Comparison of ENCODE assay signal across 10 cellular contexts in genomic region chr1:62912028-62912638, GRCh38.
A peak's percentile ranks its signal among the peaks of the same experiment; 100 is the strongest.
DNase-seq lines count a peak whose midpoint lies in the region; ATAC-seq, FAIRE-seq and TF ChIP-seq lines count a peak whose summit lies in the region.
"Had no signal": no experiment of that assay in that cellular context is flagged by ENCODE, and none has a peak within 500 bp of the region (broad histone marks: within the 10 kb centered on the region; RNA-seq: fewer than 3 reads in every experiment).

No MANE protein-coding gene starts in this region.

- no peak overlapping the region for H3K56ac ChIP-seq in mesendoderm (ENCODE audit: low read length)

- no peak overlapping the region for H3K27ac ChIP-seq in DOHH2 (ENCODE audit: low read depth, low read length)
- no peak overlapping the region for H3K27ac ChIP-seq in K562 (ENCODE audit: extremely low read depth, low read depth, low read length)
- no peak overlapping the region for H3K27ac ChIP-seq in mesendoderm (ENCODE audit: low read depth, low read length)

- peaks cover 20% of the 10 kb centered on the region for H3K27me3 ChIP-seq in DOHH2 (ENCODE audit: control insufficient read depth, low read length)
- H3K27me3 ChIP-seq in K562 (ENCODE audit: control insufficient read depth in 2 of 2, insufficient read depth in 2 of 2, low read length in 2 of 2), result peaks cover 0 to under 1% of the 10 kb centered on the region in 2 experiments; a peak in 2 of 5 replicates
- H3K27me3 ChIP-seq in mesendoderm (ENCODE audit: insufficient read depth, low read length, poor library complexity), result no peaks in the 10 kb centered on the region

- H2BK5ac ChIP-seq in mesendoderm (ENCODE audit: low read length), result no peak overlapping the region

- FAIRE-seq in K562 (lab: Jason Lieb, UNC), result peak; percentile 86

- in situ Hi-C loops in K562 (cut with MboI), result no loop called here

- peak in 1 of 2 experiments; percentile 41; a peak in 1 of 4 replicates for TF ChIP-seq RAD21 in K562 (CRISPR knock-in tag; conservative IDR thresholded peaks at IDR 0.05 in 1 of 2, IDR thresholded peaks at IDR 0.05 in 1 of 2)

- H4K5ac ChIP-seq in mesendoderm (ENCODE audit: low read length), result no peak overlapping the region

- TF ChIP-seq EP300 in K562 (IDR thresholded peaks at IDR 0.05; ENCODE audit: low read length), result no peak

- no peak overlapping the region for H2AK5ac ChIP-seq in mesendoderm (ENCODE audit: low read length)

- DNase-seq in K562 (ENCODE audit: extremely low read depth in 1 of 4, low spot score in 3 of 4), result peak; percentile 20 to 38 (median 28)
- peak; percentile 18 for DNase-seq in mesendoderm
- DNase-seq in occipital lobe (lab: John Stamatoyannopoulos, UW), result no peak
- no peak for DNase-seq in NCI-H2227 treated with DMSO at 0.1 percent for 48 hours (lab: John Stamatoyannopoulos, UW)
- no peak for DNase-seq in NCI-H526 treated with DMSO at 0.1 percent for 48 hours (lab: John Stamatoyannopoulos, UW)
- DNase-seq: activated naive CD4-positive, alpha-beta T cell treated with Interleukin-2 at 50 U/mL for 16 hours; stimulated activated CD4-positive, alpha-beta T cell treated with anti-CD3 and anti-CD28 coated beads, Interleukin-1b, Interleukin-23, amount 100 ng/mL, for 48 hours had no signal

- no peak overlapping the region for H2BK15ac ChIP-seq in mesendoderm (replicated peaks; ENCODE audit: low read depth)

- no TSS peak for BruUV-seq in K562 (replicated peaks; lab: Mats Ljungman, UMichigan)

- H3F3A ChIP-seq in DOHH2 (ENCODE audit: control insufficient read depth, insufficient read depth), result no peaks in the 10 kb centered on the region

- H3K79me1 ChIP-seq in mesendoderm (ENCODE audit: low read length), result no peaks in the 10 kb centered on the region

- H3K23ac ChIP-seq in mesendoderm (ENCODE audit: low read length), result no peak overlapping the region

- H3K4me2 ChIP-seq in DOHH2 (ENCODE audit: low read length) (no peak overlapping the region), K562 (ENCODE audit: insufficient read depth, low read length) (no peak overlapping the region), mesendoderm (ENCODE audit: low read length) (no peak overlapping the region)

- H3K36me3 ChIP-seq in DOHH2 (ENCODE audit: control insufficient read depth, low read length) (no peaks in the 10 kb centered on the region), K562 (ENCODE audit: control insufficient read depth, insufficient read depth, low read length) (no peaks in the 10 kb centered on the region), mesendoderm (ENCODE audit: control insufficient read depth, insufficient read depth, low read length) (no peaks in the 10 kb centered on the region)

- H3K79me2 ChIP-seq in DOHH2 (ENCODE audit: control insufficient read depth, low read length), result no peaks in the 10 kb centered on the region
- no peaks in the 10 kb centered on the region for H3K79me2 ChIP-seq in K562 (ENCODE audit: control insufficient read depth, insufficient read depth, low read length)
- H3K79me2 ChIP-seq in mesendoderm (ENCODE audit: control insufficient read depth, insufficient read depth, low read length), result no peaks in the 10 kb centered on the region

- peak; percentile 84 for TF ChIP-seq CTCF in DOHH2 (IDR thresholded peaks at IDR 0.05; ENCODE audit: low read depth, low read length, poor library complexity, severe bottlenecking)
- peak; percentile 44 to 71 (median 65) for TF ChIP-seq CTCF in K562 (IDR thresholded peaks at IDR 0.05 in 2 of 3, conservative IDR thresholded peaks at IDR 0.05 in 1 of 3; ENCODE audit: insufficient read depth in 2 of 3, low read depth in 1 of 3, low read length in 3 of 3)

- no peaks in the 10 kb centered on the region for H3K9me2 ChIP-seq in DOHH2 (replicated peaks; ENCODE audit: control insufficient read depth, low read length)

- H3K9me1 ChIP-seq in K562 (ENCODE audit: control insufficient read depth, insufficient read depth, low read length), result no peaks in the 10 kb centered on the region

- no peak overlapping the region for H4K8ac ChIP-seq in mesendoderm (ENCODE audit: low read depth, low read length)

- H3K4me3 ChIP-seq in DOHH2 (ENCODE audit: low read length) (no peak overlapping the region), K562 (no peak overlapping the region), mesendoderm (ENCODE audit: low read length) (no peak overlapping the region)

- ATAC-seq in HG03175 (IDR thresholded peaks at IDR 0.05; ENCODE audit: unreplicated experiment) (peak; percentile 58), K562 (0 out of 3 replicates have a peak, but pooled peaks have one; percentile 45), HG03378 (IDR thresholded peaks at IDR 0.05; ENCODE audit: unreplicated experiment) (no peak)

- H3K18ac ChIP-seq in mesendoderm (ENCODE audit: low read length), result no peak overlapping the region

- CTCF ChIA-PET in K562 (lab: Yijun Ruan, JAX; ENCODE audit: low intra/inter-chr PET ratio), result no interaction called here

- intact Hi-C loops in K562 (cut with micrococcal nuclease), result no loop called here

- H3K9me3 ChIP-seq in DOHH2 (ENCODE audit: control insufficient read depth, insufficient read depth, low read length) (no peaks in the 10 kb centered on the region), K562 (replicated peaks; ENCODE audit: control insufficient read depth, insufficient read depth, low read depth, low read length) (no peaks in the 10 kb centered on the region)

- H2BK120ac ChIP-seq in mesendoderm (ENCODE audit: low read depth, low read length), result no peak overlapping the region

- H3K9ac ChIP-seq in K562 (ENCODE audit: insufficient read depth in 1 of 2, low read depth in 2 of 2, low read length in 2 of 2) (no peak overlapping the region), mesendoderm (ENCODE audit: low read length) (no peak overlapping the region)

- H3K4me1 ChIP-seq in DOHH2 (ENCODE audit: control insufficient read depth, low read length) (no peaks in the 10 kb centered on the region), K562 (replicated peaks in 1 of 2; ENCODE audit: control insufficient read depth in 2 of 2, insufficient read depth in 2 of 2, low read length in 2 of 2) (no peaks in the 10 kb centered on the region), mesendoderm (ENCODE audit: control insufficient read depth, low read depth, low read length) (no peaks in the 10 kb centered on the region)

- TF ChIP-seq POLR2A in K562 (conservative IDR thresholded peaks at IDR 0.05), result no peak

- no peak overlapping the region for H2AFZ ChIP-seq in K562 (ENCODE audit: low read depth, low read length)

- no peak overlapping the region for H3K4ac ChIP-seq in mesendoderm (ENCODE audit: low read depth, low read length)

- H4K20me1 ChIP-seq in DOHH2 (ENCODE audit: control insufficient read depth, insufficient read depth, low read depth, low read length), result no peaks in the 10 kb centered on the region
- no peaks in the 10 kb centered on the region for H4K20me1 ChIP-seq in K562 (replicated peaks; ENCODE audit: control insufficient read depth, insufficient read depth, low read length)

- POLR2A ChIA-PET in K562 (lab: Yijun Ruan, JAX), result no interaction called here

TF ChIP-seq in K562, 482 proteins besides CTCF, POLR2A, EP300 and RAD21:
- TF ChIP-seq ETV1 (tag; conservative IDR thresholded peaks at IDR 0.05; ENCODE audit: low read depth), result no peak

Comparison
In these comparisons a context has a peak if more than half of its experiments do, and no peak if none do; other contexts are left out.
1. DNase-seq: peak in K562 (4 of 4) and mesendoderm (single experiment); none in occipital lobe (single experiment), NCI-H2227 treated with DMSO at 0.1 percent for 48 hours (single experiment) and NCI-H526 treated with DMSO at 0.1 percent for 48 hours (single experiment).